ENCODE assay signal across 11 cellular contexts in genomic region chr17:74746922-74747321, GRCh38. TPM values are rescaled to one million over a fixed set of nuclear protein-coding genes. Genes with fewer than 3 reads are reported as not detected.
A peak's percentile ranks its signal among the peaks of the same experiment; 100 is the strongest.
DNase-seq lines count a peak whose midpoint lies in the region; ATAC-seq and TF ChIP-seq lines count a peak whose summit lies in the region.
"Had no signal": no experiment of that assay in that cellular context is flagged by ENCODE, and none has a peak within 500 bp of the region (broad histone marks: within the 10 kb centered on the region; RNA-seq: fewer than 3 reads in every experiment).

No MANE protein-coding gene starts in this region.

- H3K4me1 Mint-ChIP-seq in CD4-positive, CD25-positive, alpha-beta regulatory T cell = peaks cover 8 to 69% (median 43%) of the 10 kb centered on the region in 4 donors
- H3K4me1 Mint-ChIP-seq in activated naive CD8-positive, alpha-beta T cell (ENCODE audit: low read depth) = peaks cover 63% of the 10 kb centered on the region

- peaks cover 0 to 2% (median 0%) of the 10 kb centered on the region in 7 donors for H3K9me3 Mint-ChIP-seq in CD4-positive, CD25-positive, alpha-beta regulatory T cell
- H3K9me3 Mint-ChIP-seq in activated naive CD8-positive, alpha-beta T cell (ENCODE audit: low read depth) = no peaks in the 10 kb centered on the region

- no peak for ATAC-seq in CD4-positive, CD25-positive, alpha-beta regulatory T cell (ENCODE audit: low read depth in 2 of 2)
- ATAC-seq in mucosa of descending colon = no peak
- ATAC-seq in HG03039 (IDR thresholded peaks at IDR 0.05; ENCODE audit: unreplicated experiment) = no peak
- ATAC-seq in GM21423 (IDR thresholded peaks at IDR 0.05; ENCODE audit: unreplicated experiment) = no peak

- in situ Hi-C loops in KBM-7 (cut with MboI; ENCODE audit: low pct_unique_long_range_greater_than_20kb, low sequenced_read_pairs) = no loop called here

- H3K27ac ChIP-seq in CD4-positive, CD25-positive, alpha-beta regulatory T cell (ENCODE audit: insufficient read depth, low read length, poor library complexity, severe bottlenecking) = peak overlapping the region; percentile 76
- H3K27ac ChIP-seq: SK-N-MC had no signal

- DNase-seq in CD4-positive, CD25-positive, alpha-beta regulatory T cell = no peak
- DNase-seq in KBM-7 = peak; percentile 52
- DNase-seq in mucosa of descending colon = peak; percentile 15 to 51 (median 30)
- DNase-seq in NCI-H1092 treated with DMSO at 0.1 percent for 48 hours (lab: John Stamatoyannopoulos, UW) = no peak
- no peak for DNase-seq in GM10248 (ENCODE audit: extremely low spot score)
- DNase-seq: NCI-H187 treated with DMSO at 0.1 percent for 48 hours had no signal

- no peak for TF ChIP-seq CTCF in mucosa of descending colon (IDR thresholded peaks at IDR 0.05)
- TF ChIP-seq CTCF in GM10248 (IDR thresholded peaks at IDR 0.05; ENCODE audit: control extremely low read depth, extremely low read depth, low read depth, missing control alignments) = no peak

- CTCF ChIA-PET in GM10248 (lab: Yijun Ruan, JAX) = interaction anchor here (3.2 to 4.4 kb wide), 8 partner anchors 10 to 215 kb away, joined by 12 to 88 read pairs (median 27); partner anchors contain the start of genes NAT9 and RAB37

- H3K4me3 ChIP-seq in CD4-positive, CD25-positive, alpha-beta regulatory T cell (ENCODE audit: low read depth, low read length) = peak overlapping the region; percentile 45
- no peak overlapping the region for H3K4me3 ChIP-seq in mucosa of descending colon

- no peaks in the 10 kb centered on the region for H3K27me3 ChIP-seq in CD4-positive, CD25-positive, alpha-beta regulatory T cell (ENCODE audit: control insufficient read depth, insufficient read depth, low read length)

- peak overlapping the region; percentile 67 to 92 (median 84) for H3K27ac Mint-ChIP-seq in CD4-positive, CD25-positive, alpha-beta regulatory T cell
- peak overlapping the region; percentile 58 for H3K27ac Mint-ChIP-seq in activated naive CD8-positive, alpha-beta T cell

- H3K36me3 Mint-ChIP-seq in CD4-positive, CD25-positive, alpha-beta regulatory T cell = peaks cover 14% of the 10 kb centered on the region
- no peaks in the 10 kb centered on the region for H3K36me3 Mint-ChIP-seq in activated naive CD8-positive, alpha-beta T cell

- peaks cover 77% of the 10 kb centered on the region for H3K4me1 ChIP-seq in CD4-positive, CD25-positive, alpha-beta regulatory T cell (ENCODE audit: control insufficient read depth, insufficient read depth, low read length, poor library complexity, severe bottlenecking)
- H3K4me1 ChIP-seq in mucosa of descending colon (ENCODE audit: low read depth) = peaks cover 33% of the 10 kb centered on the region

- intact Hi-C loops in mucosa of descending colon (cut with DNase I, micrococcal nuclease) = loop anchor here in 1 of 2 donors (2.0 kb wide), 1 partner anchor 24 kb away; no protein-coding TSS in a partner anchor

- H3K9me3 ChIP-seq in CD4-positive, CD25-positive, alpha-beta regulatory T cell (ENCODE audit: control insufficient read depth in 2 of 2, low read length in 2 of 2) = no peaks in the 10 kb centered on the region
- no peaks in the 10 kb centered on the region for H3K9me3 ChIP-seq in mucosa of descending colon

- H3K4me3 Mint-ChIP-seq in CD4-positive, CD25-positive, alpha-beta regulatory T cell = peak overlapping the region; percentile 79 to 91 (median 81)
- peak overlapping the region; percentile 74 for H3K4me3 Mint-ChIP-seq in activated naive CD8-positive, alpha-beta T cell

- POLR2A ChIA-PET in GM10248 (lab: Yijun Ruan, JAX) = interaction anchor here (1.5 kb wide), 1 partner anchor 15 kb away, joined by 4 read pairs; no protein-coding TSS in a partner anchor

- no peaks in the 10 kb centered on the region for H3K27me3 Mint-ChIP-seq in CD4-positive, CD25-positive, alpha-beta regulatory T cell
- H3K27me3 Mint-ChIP-seq in activated naive CD8-positive, alpha-beta T cell = no peaks in the 10 kb centered on the region

- H3K36me3 ChIP-seq in CD4-positive, CD25-positive, alpha-beta regulatory T cell (ENCODE audit: control insufficient read depth, insufficient read depth, low read length) = peaks cover 4% of the 10 kb centered on the region
- H3K36me3 ChIP-seq in mucosa of descending colon (ENCODE audit: low read depth) = no peaks in the 10 kb centered on the region

RNA-seq across cellular contexts. Expression of gene NHERF1, which starts 1.5 kb away (rescaled TPM):
- total RNA-seq in CD4-positive, CD25-positive, alpha-beta regulatory T cell = 177 TPM
- 100 to 1,000 TPM; 373 to 453 (median 405) TPM for polyA plus RNA-seq in CD4-positive, CD25-positive, alpha-beta regulatory T cell
- total RNA-seq in mucosa of descending colon = 100 to 1,000 TPM; 109 to 281 (median 164) TPM

RNA-seq across cellular contexts. Expression of gene RAB37, which starts 9.9 kb away (rescaled TPM):
- 85.5 TPM for total RNA-seq in CD4-positive, CD25-positive, alpha-beta regulatory T cell
- 100 to 1,000 TPM in 2 of 4 donors, 10 to 100 TPM in 2; 75.6 to 159 (median 104) TPM for polyA plus RNA-seq in CD4-positive, CD25-positive, alpha-beta regulatory T cell
- 1 to 10 TPM; 4.3 to 9.8 (median 9.0) TPM for total RNA-seq in mucosa of descending colon
- total RNA-seq: myocyte had no signal

RNA-seq across cellular contexts. Expression of gene NAT9, which starts 29.2 kb away (rescaled TPM):
- 35.4 TPM for total RNA-seq in CD4-positive, CD25-positive, alpha-beta regulatory T cell
- polyA plus RNA-seq in CD4-positive, CD25-positive, alpha-beta regulatory T cell = 10 to 100 TPM; 16.2 to 22.0 (median 17.7) TPM
- 10 to 100 TPM; 35.8 to 40.6 (median 39.8) TPM for total RNA-seq in mucosa of descending colon

RNA-seq across cellular contexts. Expression of gene CD300LF, which starts 34.2 kb away (rescaled TPM):
- total RNA-seq in CD4-positive, CD25-positive, alpha-beta regulatory T cell = 0.52 TPM
- polyA plus RNA-seq in CD4-positive, CD25-positive, alpha-beta regulatory T cell = under 1 TPM in 2 of 4 donors, not detected in 2; 0.19 to 0.21 TPM
- 1 to 10 TPM; 2.0 TPM for total RNA-seq in mucosa of descending colon
- total RNA-seq: myocyte had no signal

Comparison
In these comparisons a context has a peak if more than half of its experiments do, and no peak if none do; other contexts are left out.
1. DNase-seq: peak in KBM-7 (single experiment) and mucosa of descending colon (3 of 3); none in CD4-positive, CD25-positive, alpha-beta regulatory T cell (0 of 3), NCI-H1092 treated with DMSO at 0.1 percent for 48 hours (single experiment) and GM10248 (single experiment).